1 cellular context compared by ENCODE assay signal in genomic region chr4:98662619-98663225, GRCh38.
A peak's percentile ranks its signal among the peaks of the same experiment; 100 is the strongest.
TF ChIP-seq lines count a peak whose summit lies in the region.

No MANE protein-coding gene starts in this region.

TF ChIP-seq in WTC11, 78 proteins besides CTCF, POLR2A, EP300 and RAD21 (continued from another document):
- TF ChIP-seq, protein P1, sequence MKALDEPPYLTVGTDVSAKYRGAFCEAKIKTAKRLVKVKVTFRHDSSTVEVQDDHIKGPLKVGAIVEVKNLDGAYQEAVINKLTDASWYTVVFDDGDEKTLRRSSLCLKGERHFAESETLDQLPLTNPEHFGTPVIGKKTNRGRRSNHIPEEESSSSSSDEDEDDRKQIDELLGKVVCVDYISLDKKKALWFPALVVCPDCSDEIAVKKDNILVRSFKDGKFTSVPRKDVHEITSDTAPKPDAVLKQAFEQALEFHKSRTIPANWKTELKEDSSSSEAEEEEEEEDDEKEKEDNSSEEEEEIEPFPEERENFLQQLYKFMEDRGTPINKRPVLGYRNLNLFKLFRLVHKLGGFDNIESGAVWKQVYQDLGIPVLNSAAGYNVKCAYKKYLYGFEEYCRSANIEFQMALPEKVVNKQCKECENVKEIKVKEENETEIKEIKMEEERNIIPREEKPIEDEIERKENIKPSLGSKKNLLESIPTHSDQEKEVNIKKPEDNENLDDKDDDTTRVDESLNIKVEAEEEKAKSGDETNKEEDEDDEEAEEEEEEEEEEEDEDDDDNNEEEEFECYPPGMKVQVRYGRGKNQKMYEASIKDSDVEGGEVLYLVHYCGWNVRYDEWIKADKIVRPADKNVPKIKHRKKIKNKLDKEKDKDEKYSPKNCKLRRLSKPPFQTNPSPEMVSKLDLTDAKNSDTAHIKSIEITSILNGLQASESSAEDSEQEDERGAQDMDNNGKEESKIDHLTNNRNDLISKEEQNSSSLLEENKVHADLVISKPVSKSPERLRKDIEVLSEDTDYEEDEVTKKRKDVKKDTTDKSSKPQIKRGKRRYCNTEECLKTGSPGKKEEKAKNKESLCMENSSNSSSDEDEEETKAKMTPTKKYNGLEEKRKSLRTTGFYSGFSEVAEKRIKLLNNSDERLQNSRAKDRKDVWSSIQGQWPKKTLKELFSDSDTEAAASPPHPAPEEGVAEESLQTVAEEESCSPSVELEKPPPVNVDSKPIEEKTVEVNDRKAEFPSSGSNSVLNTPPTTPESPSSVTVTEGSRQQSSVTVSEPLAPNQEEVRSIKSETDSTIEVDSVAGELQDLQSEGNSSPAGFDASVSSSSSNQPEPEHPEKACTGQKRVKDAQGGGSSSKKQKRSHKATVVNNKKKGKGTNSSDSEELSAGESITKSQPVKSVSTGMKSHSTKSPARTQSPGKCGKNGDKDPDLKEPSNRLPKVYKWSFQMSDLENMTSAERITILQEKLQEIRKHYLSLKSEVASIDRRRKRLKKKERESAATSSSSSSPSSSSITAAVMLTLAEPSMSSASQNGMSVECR (CRISPR knock-in tag; IDR thresholded peaks at IDR 0.05; ENCODE audit: borderline replicate concordance) = 0 out of 2 replicates have a peak, but pooled peaks have one; percentile 30
- TF ChIP-seq GABPB1 (CRISPR knock-in tag; IDR thresholded peaks at IDR 0.05) (no peak), NFYB (CRISPR knock-in tag; conservative IDR thresholded peaks at IDR 0.05; ENCODE audit: low read depth) (no peak)
